ENCODE assay signal across 24 cellular contexts in genomic region chrX:85115252-85115651, GRCh38.
"Had no signal": no experiment of that assay in that cellular context is flagged by ENCODE, and none has a peak within 500 bp of the region (broad histone marks: within the 10 kb centered on the region; RNA-seq: fewer than 3 reads in every experiment).

No MANE protein-coding gene starts in this region.

- H3K9me3 ChIP-seq: Peyer's patch had no signal

- H3K9me3 Mint-ChIP-seq: activated B cell treated with CpG ODN at 0.5 μM for 24 hours; activated CD4-positive, alpha-beta memory T cell treated with anti-CD3 and anti-CD28 coated beads for 36 hours; activated CD4-positive, alpha-beta T cell treated with anti-CD3 and anti-CD28 coated beads, Interleukin-2, amount 10 ng/mL, durations not matched to agents 7 days and 5 days; activated naive CD4-positive, alpha-beta T cell treated with anti-CD3 and anti-CD28 coated beads, Interleukin-2, amount 10 ng/mL, durations not matched to agents 7 days and 5 days; activated naive CD8-positive, alpha-beta T cell treated with anti-CD3 and anti-CD28 coated beads for 36 hours; activated T-helper 2 cell treated with anti-CD3 and anti-CD28 coated beads, Interferon-gamma antibody, Interleukin-2, Interleukin-4, amounts not matched to agents 10 μg/mL and 5 μg/mL and 100 μg/mL, durations not matched to agents 14 hours and 24 hours and 36 hours; dendritic cell treated with granulocyte-macrophage colony-stimulating factor and Interleukin-4, amounts not matched to agents 40 ng/mL and 50 ng/mL, for 4 days had no signal

- H3K27ac ChIP-seq: Peyer's patch had no signal

- ATAC-seq: T-helper 17 cell had no signal

- H3K4me1 ChIP-seq: Peyer's patch had no signal

- H3K27me3 ChIP-seq: Peyer's patch had no signal

- FAIRE-seq: TTC549 had no signal

- H3K36me3 ChIP-seq: Peyer's patch had no signal

- H3K4me3 Mint-ChIP-seq: activated B cell treated with CpG ODN at 0.5 μM for 24 hours; activated CD4-positive, alpha-beta memory T cell treated with anti-CD3 and anti-CD28 coated beads for 36 hours; activated CD4-positive, alpha-beta T cell treated with anti-CD3 and anti-CD28 coated beads, Interleukin-2, amount 10 ng/mL, durations not matched to agents 7 days and 5 days; activated naive CD4-positive, alpha-beta T cell treated with anti-CD3 and anti-CD28 coated beads, Interleukin-2, amount 10 ng/mL, durations not matched to agents 7 days and 5 days; activated naive CD8-positive, alpha-beta T cell treated with anti-CD3 and anti-CD28 coated beads for 36 hours; dendritic cell treated with granulocyte-macrophage colony-stimulating factor and Interleukin-4, amounts not matched to agents 40 ng/mL and 50 ng/mL, for 4 days; T-helper 17 cell had no signal

- H3K4me3 ChIP-seq: Peyer's patch had no signal

- H3K27ac Mint-ChIP-seq: activated B cell treated with CpG ODN at 0.5 μM for 24 hours; activated CD4-positive, alpha-beta memory T cell treated with anti-CD3 and anti-CD28 coated beads for 36 hours; activated CD4-positive, alpha-beta T cell treated with anti-CD3 and anti-CD28 coated beads, Interleukin-2, amount 10 ng/mL, durations not matched to agents 7 days and 5 days; activated naive CD8-positive, alpha-beta T cell treated with anti-CD3 and anti-CD28 coated beads for 36 hours; activated T-helper 2 cell treated with anti-CD3 and anti-CD28 coated beads, Interferon-gamma antibody, Interleukin-2, Interleukin-4, amounts not matched to agents 10 μg/mL and 5 μg/mL and 100 μg/mL, durations not matched to agents 14 hours and 24 hours and 36 hours; dendritic cell treated with granulocyte-macrophage colony-stimulating factor and Interleukin-4, amounts not matched to agents 40 ng/mL and 50 ng/mL, for 4 days; T-helper 17 cell had no signal

- H3K27me3 Mint-ChIP-seq: activated B cell treated with CpG ODN at 0.5 μM for 24 hours; activated CD4-positive, alpha-beta T cell treated with anti-CD3 and anti-CD28 coated beads, Interleukin-2, amount 10 ng/mL, durations not matched to agents 7 days and 5 days; activated naive CD4-positive, alpha-beta T cell treated with anti-CD3 and anti-CD28 coated beads, Interleukin-2, amount 10 ng/mL, durations not matched to agents 7 days and 5 days; activated naive CD8-positive, alpha-beta T cell treated with anti-CD3 and anti-CD28 coated beads for 36 hours; T-helper 17 cell had no signal

- H3K4me1 Mint-ChIP-seq: activated B cell treated with CpG ODN at 0.5 μM for 24 hours; activated CD4-positive, alpha-beta T cell treated with anti-CD3 and anti-CD28 coated beads, Interleukin-2, amount 10 ng/mL, durations not matched to agents 7 days and 5 days; activated naive CD4-positive, alpha-beta T cell treated with anti-CD3 and anti-CD28 coated beads, Interleukin-2, amount 10 ng/mL, durations not matched to agents 7 days and 5 days; activated naive CD8-positive, alpha-beta T cell treated with anti-CD3 and anti-CD28 coated beads for 36 hours; T-helper 17 cell had no signal

- DNase-seq: activated B cell treated with CpG ODN at 0.5 μM for 24 hours; activated CD4-positive, alpha-beta memory T cell treated with anti-CD3 and anti-CD28 coated beads for 36 hours; activated CD4-positive, alpha-beta T cell treated with anti-CD3 and anti-CD28 coated beads for 1 hour; activated CD4-positive, alpha-beta T cell treated with anti-CD3 and anti-CD28 coated beads, Interleukin-2, amount 10 ng/mL, durations not matched to agents 7 days and 5 days; activated gamma-delta T cell treated with Interleukin-2 at 50 U/mL for 16 hours; activated naive CD4-positive, alpha-beta T cell treated with anti-CD3 and anti-CD28 coated beads, Interleukin-2, amount 10 ng/mL, durations not matched to agents 7 days and 5 days; activated naive CD8-positive, alpha-beta T cell treated with anti-CD3 and anti-CD28 coated beads for 36 hours; activated T-cell treated with anti-CD3 and anti-CD28 coated beads for 4 hours; activated T-cell treated with anti-CD3 and anti-CD28 coated beads, Interleukin-2, amount 50 U/mL, for 48 hours; cerebellar nuclear complex; Karpas-422; MM.1S; NCI-H187; NCI-H2171; NCI-H2227 treated with DMSO at 0.1 percent for 48 hours; NCI-H510A; NCI-H526 treated with DMSO at 0.1 percent for 48 hours; Peyer's patch; SHP77; T-helper 17 cell; T1000 had no signal

- H3K36me3 Mint-ChIP-seq: activated CD4-positive, alpha-beta memory T cell treated with anti-CD3 and anti-CD28 coated beads for 36 hours; activated naive CD4-positive, alpha-beta T cell treated with anti-CD3 and anti-CD28 coated beads, Interleukin-2, amount 10 ng/mL, durations not matched to agents 7 days and 5 days; activated naive CD8-positive, alpha-beta T cell treated with anti-CD3 and anti-CD28 coated beads for 36 hours had no signal
